Comparison of ENCODE assay signal across 9 cellular contexts in the genomic region with DNA sequence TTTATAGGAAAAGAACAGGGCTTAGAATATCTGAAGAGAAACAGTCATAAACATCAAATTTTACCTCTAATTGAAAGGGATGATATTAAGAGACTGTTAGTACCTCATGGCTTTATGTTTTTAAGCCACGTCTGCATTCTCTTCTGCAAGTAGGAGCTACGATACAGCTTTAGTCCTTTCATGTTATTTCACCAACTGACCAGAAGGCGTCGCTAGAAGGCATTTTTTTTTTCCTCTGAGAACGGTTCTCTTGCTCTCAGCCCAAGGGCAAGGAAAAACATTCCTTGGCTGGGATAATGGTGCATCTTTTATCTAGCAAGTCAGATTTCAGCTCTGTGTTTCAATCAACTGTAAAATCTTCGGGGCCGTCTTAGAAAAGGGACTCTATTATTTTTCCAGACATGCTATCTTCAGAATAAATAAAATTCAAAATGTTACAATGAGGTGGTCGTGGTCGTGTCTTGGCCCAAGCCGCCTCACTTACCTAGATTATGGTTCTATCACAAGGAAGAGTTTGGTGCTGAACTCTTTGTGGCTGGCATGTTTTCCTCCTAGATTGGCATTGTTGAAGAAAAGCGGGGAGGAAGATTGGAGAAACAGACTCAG. TPM values are rescaled to one million over a fixed set of nuclear protein-coding genes. Genes with fewer than 3 reads are reported as not detected.
DNase-seq lines count a peak whose midpoint lies in the region; ATAC-seq and TF ChIP-seq lines count a peak whose summit lies in the region.
"Had no signal": no experiment of that assay in that cellular context is flagged by ENCODE, and none has a peak within 500 bp of the region (broad histone marks: within the 10 kb centered on the region; RNA-seq: fewer than 3 reads in every experiment).

No MANE protein-coding gene starts in this region.

- peak; percentile 45 to 62 for ATAC-seq in activated CD4-positive, CD25-positive, alpha-beta regulatory T cell treated with anti-CD3 and anti-CD28 coated beads, Interleukin-2, amount 50 U/mL, for 24 hours
- ATAC-seq in activated T-helper 17 cell treated with anti-CD3 and anti-CD28 coated beads, Interleukin-2, amount 50 U/mL, for 72 hours (replicated peaks) = peak; percentile 59
- no peak for ATAC-seq in GM18502 (IDR thresholded peaks at IDR 0.05; ENCODE audit: poor library complexity, unreplicated experiment)

- H3K27me3 Mint-ChIP-seq in activated T-helper 17 cell treated with anti-CD3 and anti-CD28 coated beads, Interleukin-2, amount 50 U/mL, for 72 hours = peaks cover 6% of the 10 kb centered on the region
- no peaks in the 10 kb centered on the region for H3K27me3 Mint-ChIP-seq in glutamatergic neuron (ENCODE audit: unreplicated experiment)

- H3K27ac Mint-ChIP-seq in activated T-helper 17 cell treated with anti-CD3 and anti-CD28 coated beads, Interleukin-2, amount 50 U/mL, for 72 hours = peak overlapping the region; percentile 69
- H3K27ac Mint-ChIP-seq in glutamatergic neuron (ENCODE audit: unreplicated experiment) = no peak overlapping the region

- TF ChIP-seq CTCF in HFF-Myc (IDR thresholded peaks at IDR 0.05; ENCODE audit: low read depth, low read length, missing control alignments) = peak; percentile 67
- peak; percentile 87 for TF ChIP-seq CTCF in glutamatergic neuron (IDR thresholded peaks at IDR 0.05; ENCODE audit: partially characterized antibody, unreplicated experiment)
- peak; percentile 37 to 70 (median 57) for TF ChIP-seq CTCF in prostate gland (IDR thresholded peaks at IDR 0.05)

- no peaks in the 10 kb centered on the region for H3K9me3 ChIP-seq in prostate gland

- intact Hi-C loops in prostate gland (cut with DNase I) = no loop called here

- H3K4me3 ChIP-seq in HFF-Myc (replicated peaks; ENCODE audit: low read depth, low read length) (no peak overlapping the region), prostate gland (no peak overlapping the region)

- no peak for TF ChIP-seq POLR2A in prostate gland (IDR thresholded peaks at IDR 0.05)

- H3K36me3 ChIP-seq in prostate gland = no peaks in the 10 kb centered on the region

- H3K4me3 Mint-ChIP-seq in activated T-helper 17 cell treated with anti-CD3 and anti-CD28 coated beads, Interleukin-2, amount 50 U/mL, for 72 hours = peak overlapping the region; percentile 80
- no peak overlapping the region for H3K4me3 Mint-ChIP-seq in glutamatergic neuron (ENCODE audit: unreplicated experiment)

- no peaks in the 10 kb centered on the region for H3K36me3 Mint-ChIP-seq in activated T-helper 17 cell treated with anti-CD3 and anti-CD28 coated beads, Interleukin-2, amount 50 U/mL, for 72 hours (ENCODE audit: low read depth)
- H3K36me3 Mint-ChIP-seq in glutamatergic neuron (ENCODE audit: unreplicated experiment) = no peaks in the 10 kb centered on the region

- no peak overlapping the region for H3K27ac ChIP-seq in prostate gland

- 37% methylated on average over 11 of the region's 11 CpGs for WGBS in prostate gland

- H3K9me3 Mint-ChIP-seq in activated T-helper 17 cell treated with anti-CD3 and anti-CD28 coated beads, Interleukin-2, amount 50 U/mL, for 72 hours = no peaks in the 10 kb centered on the region
- no peaks in the 10 kb centered on the region for H3K9me3 Mint-ChIP-seq in glutamatergic neuron (ENCODE audit: unreplicated experiment)

- no peak for DNase-seq in activated CD4-positive, CD25-positive, alpha-beta regulatory T cell treated with anti-CD3 and anti-CD28 coated beads, Interleukin-2, amount 50 U/mL, for 72 hours
- DNase-seq in HFF-Myc (ENCODE audit: extremely low read depth, low read depth) (peak; percentile 79), NCI-H526 treated with DMSO at 0.1 percent for 48 hours (lab: John Stamatoyannopoulos, UW) (peak; percentile 12), glutamatergic neuron (no peak), prostate gland (ENCODE audit: low spot score) (no peak)

- peaks cover 13% of the 10 kb centered on the region for H3K4me1 Mint-ChIP-seq in activated T-helper 17 cell treated with anti-CD3 and anti-CD28 coated beads, Interleukin-2, amount 50 U/mL, for 72 hours
- H3K4me1 Mint-ChIP-seq in glutamatergic neuron (ENCODE audit: low read depth, unreplicated experiment) = peaks cover 2% of the 10 kb centered on the region

- no peaks in the 10 kb centered on the region for H3K27me3 ChIP-seq in prostate gland (replicated peaks; ENCODE audit: insufficient read depth)

- no peaks in the 10 kb centered on the region for H3K4me1 ChIP-seq in prostate gland (replicated peaks)

RNA-seq across cellular contexts. Expression of a gene that starts 41.6 kb away (rescaled TPM):
- total RNA-seq in activated T-helper 17 cell treated with anti-CD3 and anti-CD28 coated beads, Interleukin-2, amount 50 U/mL, for 72 hours = not detected
- total RNA-seq in glutamatergic neuron (ENCODE audit: unreplicated experiment) = not detected
- 1 to 10 TPM in 1 of 2 donors, not detected in 1; 3.3 TPM for total RNA-seq in prostate gland
- total RNA-seq: lower leg skin had no signal

Comparison
In these comparisons a context has a peak if more than half of its experiments do, and no peak if none do; other contexts are left out.
1. DNase-seq: peak in HFF-Myc (single experiment) and NCI-H526 treated with DMSO at 0.1 percent for 48 hours (single experiment); none in activated CD4-positive, CD25-positive, alpha-beta regulatory T cell treated with anti-CD3 and anti-CD28 coated beads, Interleukin-2, amount 50 U/mL, for 72 hours (single experiment), glutamatergic neuron (single experiment) and prostate gland (single experiment).
2. Peak in every context shown above with its lines, with median percentiles within 50 percentile points of each other: CTCF ChIP-seq.